In genomic region chr10:114616516-114616915, GRCh38 we compare ENCODE assay signal across 27 cellular contexts. TPM values are rescaled to one million over a fixed set of nuclear protein-coding genes. Genes with fewer than 3 reads are reported as not detected.
DNase-seq lines count a peak whose midpoint lies in the region; ATAC-seq, FAIRE-seq and TF ChIP-seq lines count a peak whose summit lies in the region.
"Had no signal": no experiment of that assay in that cellular context is flagged by ENCODE, and none has a peak within 500 bp of the region (broad histone marks: within the 10 kb centered on the region; RNA-seq: fewer than 3 reads in every experiment).

No MANE protein-coding gene starts in this region.

- H3K27ac ChIP-seq in right lobe of liver (peak overlapping the region in 2 of 3 donors; percentile 91 to 94), HepG2 (ENCODE audit: extremely low read length, insufficient read depth, low read length) (no peak overlapping the region), IMR-90 (ENCODE audit: insufficient read depth, low read length) (no peak overlapping the region), H1 (ENCODE audit: low read depth, low read length) (no peak overlapping the region), subcutaneous abdominal adipose tissue (ENCODE audit: low read depth, low read length) (peak overlapping the region; percentile 37)
- H3K27ac ChIP-seq: SJSA1 had no signal

- TF ChIP-seq CTCF in right lobe of liver (IDR thresholded peaks at IDR 0.05) (no peak), HepG2 (CRISPR knock-in tag; IDR thresholded peaks at IDR 0.05) (no peak), IMR-90 (conservative IDR thresholded peaks at IDR 0.05; ENCODE audit: low read depth, low read length) (no peak), H1 (IDR thresholded peaks at IDR 0.05; ENCODE audit: control extremely low read depth in 1 of 3, insufficient read depth in 1 of 3, low read depth in 1 of 3, low read length in 3 of 3) (no peak)

- H3K27me3 ChIP-seq in right lobe of liver (no peaks in the 10 kb centered on the region), HepG2 (ENCODE audit: control insufficient read depth in 1 of 2, insufficient read depth in 2 of 2, low read length in 2 of 2) (no peaks in the 10 kb centered on the region), IMR-90 (ENCODE audit: control insufficient read depth, insufficient read depth, low read length) (peaks cover 15% of the 10 kb centered on the region), H1 (replicated peaks in 1 of 4; ENCODE audit: control insufficient read depth in 3 of 4, extremely low read depth in 1 of 4, insufficient read depth in 3 of 4, low read length in 3 of 4) (no peaks in the 10 kb centered on the region; a peak in 1 of 7 replicates), subcutaneous abdominal adipose tissue (ENCODE audit: control insufficient read depth in 5 of 5, insufficient read depth in 4 of 5, low read length in 5 of 5) (no peaks in the 10 kb centered on the region)
- H3K27me3 ChIP-seq: SJSA1 had no signal

- in situ Hi-C loops in HepG2 (cut with HindIII; ENCODE audit: extremely low pct_ligation_motif_present, low pct_unique_long_range_greater_than_20kb) = no loop called here
- in situ Hi-C loops in IMR-90 (cut with MboI; ENCODE audit: low sequenced_read_pairs) = no loop called here

- H3K4me3 ChIP-seq in right lobe of liver = no peak overlapping the region
- H3K4me3 ChIP-seq in HepG2 (replicated peaks in 1 of 3; ENCODE audit: insufficient read depth in 1 of 3, low read depth in 2 of 3, low read length in 3 of 3) = no peak overlapping the region
- H3K4me3 ChIP-seq in IMR-90 (ENCODE audit: insufficient read depth, low read depth, low read length) = no peak overlapping the region
- no peak overlapping the region for H3K4me3 ChIP-seq in H1 (ENCODE audit: extremely low read depth in 1 of 4, insufficient read depth in 2 of 4, low read depth in 3 of 4, low read length in 4 of 4)
- H3K4me3 ChIP-seq in subcutaneous abdominal adipose tissue (ENCODE audit: low read depth in 1 of 5, low read length in 5 of 5) = no peak overlapping the region
- H3K4me3 ChIP-seq: GM12878, SJSA1 had no signal

- dilution Hi-C loops in IMR-90 (cut with HindIII; ENCODE audit: low sequenced_read_pairs, unreplicated experiment) = no loop called here

- intact Hi-C loops in right lobe of liver (cut with DNase I) (no loop called here), HepG2 (cut with micrococcal nuclease; ENCODE audit: unreplicated experiment) (no loop called here), IMR-90 (cut with micrococcal nuclease) (no loop called here)

- 0 out of 2 replicates have a peak overlapping the region, but pooled peaks have one; percentile 12 for H2BK12ac ChIP-seq in H1 (ENCODE audit: low read depth, low read length)

- H3K14ac ChIP-seq in IMR-90 (replicated peaks; ENCODE audit: low read depth, low read length) (no peak overlapping the region), H1 (ENCODE audit: insufficient read length) (no peak overlapping the region)

- FAIRE-seq in HepG2 (lab: Jason Lieb, UNC) = no peak
- FAIRE-seq in H1 (lab: Jason Lieb, UNC) = no peak
- FAIRE-seq: A204.1, GM12878, HTR-8/SVneo had no signal

- 100% methylated on average over 4 of the region's 4 CpGs for WGBS in right lobe of liver (ENCODE audit: insufficient coverage, low coverage, low lambda C conversion rate, missing lambda C conversion rate)
- WGBS in HepG2 (ENCODE audit: low lambda C conversion rate) = 70% methylated on average over 4 of the region's 4 CpGs
- WGBS in IMR-90 (ENCODE audit: extremely low coverage in 2 of 2, insufficient read length in 1 of 2), 2 experiments = no CpG with 5 or more reads among the region's 4 CpGs
- WGBS in H1 (ENCODE audit: extremely low coverage in 1 of 2, insufficient coverage in 1 of 2, insufficient read length in 1 of 2, insufficient replicate concordance in 2 of 2, low coverage in 1 of 2, low lambda C conversion rate in 2 of 2, missing lambda C conversion rate in 1 of 2), 2 experiments = 93% methylated on average over 4 of the region's 4 CpGs; no CpG with 5 or more reads in 1 of the 2 experiments

- no peak overlapping the region for H2BK15ac ChIP-seq in IMR-90 (ENCODE audit: low read depth, low read length)
- H2BK15ac ChIP-seq in H1 (ENCODE audit: low read length) = no peak overlapping the region

- H3K23ac ChIP-seq in IMR-90 (ENCODE audit: low read depth, low read length) (no peak overlapping the region), H1 (ENCODE audit: insufficient read length) (no peak overlapping the region)

- POLR2A ChIA-PET in HepG2 (lab: Yijun Ruan, JAX) (interaction anchor here (1.6 kb wide), 1 partner anchor 15 kb away, joined by 4 read pairs; no protein-coding TSS in a partner anchor), IMR-90 (lab: Charles Lee; ENCODE audit: unreplicated experiment) (no interaction called here), H1 (lab: Charles Lee; ENCODE audit: partially characterized antibody) (no interaction called here)

- no peak for TF ChIP-seq POLR2A in right lobe of liver (IDR thresholded peaks at IDR 0.05)
- TF ChIP-seq POLR2A in HepG2 (IDR thresholded peaks at IDR 0.05; ENCODE audit: insufficient read depth in 1 of 2, low read depth in 2 of 2, low read length in 2 of 2) = no peak
- no peak for TF ChIP-seq POLR2A in IMR-90 (IDR thresholded peaks at IDR 0.05; ENCODE audit: low read depth, low read length)
- no peak for TF ChIP-seq POLR2A in H1 (IDR thresholded peaks at IDR 0.05; ENCODE audit: control extremely low read depth in 1 of 2, low read depth in 2 of 2, low read length in 2 of 2)

- no peak overlapping the region for H2AFZ ChIP-seq in HepG2 (ENCODE audit: low read length)
- H2AFZ ChIP-seq in IMR-90 (replicated peaks; ENCODE audit: low read length, poor library complexity) = no peak overlapping the region
- no peak overlapping the region for H2AFZ ChIP-seq in H1 (ENCODE audit: low read length)

- H2BK120ac ChIP-seq in IMR-90 (ENCODE audit: low read depth, low read length) = no peak overlapping the region
- H2BK120ac ChIP-seq in H1 (replicated peaks; ENCODE audit: low read depth, low read length) = no peak overlapping the region

- H3K9me3 ChIP-seq in right lobe of liver (no peaks in the 10 kb centered on the region), HepG2 (ENCODE audit: low read length) (no peaks in the 10 kb centered on the region), IMR-90 (ENCODE audit: control insufficient read depth, insufficient read depth, low read length) (no peaks in the 10 kb centered on the region), H1 (ENCODE audit: insufficient read depth in 2 of 2, low read depth in 1 of 2, low read length in 1 of 2) (no peaks in the 10 kb centered on the region), subcutaneous abdominal adipose tissue (ENCODE audit: control insufficient read depth in 5 of 5, low read length in 5 of 5) (no peaks in the 10 kb centered on the region)
- H3K9me3 ChIP-seq: SJSA1 had no signal

- H3K4me1 ChIP-seq in right lobe of liver (peaks cover 0 to 34% (median 15%) of the 10 kb centered on the region in 4 donors), HepG2 (ENCODE audit: insufficient read depth, low read length) (peaks cover 30% of the 10 kb centered on the region), IMR-90 (ENCODE audit: control insufficient read depth, insufficient read depth, low read length) (0 out of 2 replicates have a peak, but pooled peaks cover 2% of the 10 kb centered on the region), H1 (replicated peaks in 1 of 4; ENCODE audit: control insufficient read depth in 3 of 4, insufficient read depth in 4 of 4, low read length in 3 of 4) (no peaks in the 10 kb centered on the region), subcutaneous abdominal adipose tissue (ENCODE audit: control insufficient read depth in 5 of 5, insufficient read depth in 5 of 5, low read length in 5 of 5) (peaks cover 0 to 45% (median 20%) of the 10 kb centered on the region in 5 donors)

- no peak overlapping the region for H3K56ac ChIP-seq in IMR-90 (ENCODE audit: extremely low read depth, insufficient read depth, low read length)
- H3K56ac ChIP-seq in H1 (replicated peaks; ENCODE audit: insufficient read length, low read depth, low read length) = no peak overlapping the region

- H2BK20ac ChIP-seq in IMR-90 (ENCODE audit: low read depth, low read length) = no peak overlapping the region
- H2BK20ac ChIP-seq in H1 (ENCODE audit: low read length) = no peak overlapping the region

- H3K4ac ChIP-seq in IMR-90 (ENCODE audit: low read depth, low read length) = no peak overlapping the region
- H3K4ac ChIP-seq in H1 (replicated peaks; ENCODE audit: insufficient read length, low read depth, low read length) = no peak overlapping the region

- no peak overlapping the region for H4K8ac ChIP-seq in IMR-90 (ENCODE audit: low read depth in 2 of 2, low read length in 2 of 2)
- no peak overlapping the region for H4K8ac ChIP-seq in H1 (ENCODE audit: extremely low read depth, insufficient read depth, low read length)

- no peak overlapping the region for H2AK5ac ChIP-seq in IMR-90 (ENCODE audit: low read depth, low read length)
- no peak overlapping the region for H2AK5ac ChIP-seq in H1 (ENCODE audit: low read depth, low read length)

- H3K18ac ChIP-seq in IMR-90 (ENCODE audit: low read depth, low read length) (peak overlapping the region; percentile 31; the same call in 1 of the 2 replicates), H1 (ENCODE audit: extremely low read depth, low read length) (no peak overlapping the region)

- no peaks in the 10 kb centered on the region for H4K20me1 ChIP-seq in HepG2 (ENCODE audit: insufficient read depth, low read length)
- H4K20me1 ChIP-seq in IMR-90 (ENCODE audit: insufficient read depth, low read length) = no peaks in the 10 kb centered on the region
- H4K20me1 ChIP-seq in H1 (replicated peaks in 1 of 2; ENCODE audit: control insufficient read depth in 1 of 2, insufficient read depth in 2 of 2, low read length in 2 of 2) = no peaks in the 10 kb centered on the region

- no peak overlapping the region for H4K91ac ChIP-seq in IMR-90 (ENCODE audit: insufficient read depth, low read depth, low read length)
- H4K91ac ChIP-seq in H1 (replicated peaks; ENCODE audit: insufficient read length, low read length) = no peak overlapping the region

- no peak overlapping the region for H4K5ac ChIP-seq in IMR-90 (ENCODE audit: low read depth, low read length)
- H4K5ac ChIP-seq in H1 (ENCODE audit: insufficient read length, low read depth, low read length) = no peak overlapping the region

- no peaks in the 10 kb centered on the region for H3K79me2 ChIP-seq in HepG2 (ENCODE audit: insufficient read depth, low read length)
- H3K79me2 ChIP-seq in H1 (ENCODE audit: control insufficient read depth in 1 of 2, insufficient read depth in 2 of 2, low read length in 2 of 2) = no peaks in the 10 kb centered on the region

- CTCF ChIA-PET in HepG2 (lab: Yijun Ruan, JAX; ENCODE audit: low intra/inter-chr PET ratio, low total read pairs) (no interaction called here), IMR-90 (lab: Yijun Ruan, JAX) (no interaction called here), H1 (lab: Charles Lee; ENCODE audit: partially characterized antibody) (interaction anchor here (0.6 to 2.4 kb wide), 5 partner anchors 8 to 79 kb away, joined by 3 to 8 read pairs (median 5); no protein-coding TSS in a partner anchor)

- H3K79me1 ChIP-seq in IMR-90 (ENCODE audit: low read depth in 1 of 2, low read length in 2 of 2) (no peaks in the 10 kb centered on the region), H1 (ENCODE audit: low read depth, low read length) (no peaks in the 10 kb centered on the region)

- H3K36me3 ChIP-seq in right lobe of liver = no peaks in the 10 kb centered on the region
- no peaks in the 10 kb centered on the region for H3K36me3 ChIP-seq in HepG2 (replicated peaks in 1 of 2; ENCODE audit: control insufficient read depth in 1 of 2, insufficient read depth in 2 of 2, low read length in 2 of 2)
- no peaks in the 10 kb centered on the region for H3K36me3 ChIP-seq in IMR-90 (ENCODE audit: control insufficient read depth, insufficient read depth, low read length)
- no peaks in the 10 kb centered on the region for H3K36me3 ChIP-seq in H1 (ENCODE audit: control insufficient read depth in 2 of 4, insufficient read depth in 4 of 4, low read length in 3 of 4)
- peaks cover 0 to 5% (median 3%) of the 10 kb centered on the region in 5 donors for H3K36me3 ChIP-seq in subcutaneous abdominal adipose tissue (ENCODE audit: control insufficient read depth in 5 of 5, insufficient read depth in 5 of 5, low read length in 5 of 5)

- TF ChIP-seq EP300 in HepG2 (IDR thresholded peaks at IDR 0.05; ENCODE audit: low read depth in 2 of 2, low read length in 2 of 2) (no peak), HepG2 (CRISPR knock-in tag; IDR thresholded peaks at IDR 0.05; ENCODE audit: borderline replicate concordance) (no peak), H1 (IDR thresholded peaks at IDR 0.05; ENCODE audit: borderline replicate concordance in 1 of 2, low read depth in 2 of 2, low read length in 2 of 2) (no peak)

- ATAC-seq in right lobe of liver = no peak
- no peak for ATAC-seq in HepG2
- ATAC-seq in IMR-90 (ENCODE audit: low read depth) = no peak
- ATAC-seq in HG02763 (IDR thresholded peaks at IDR 0.05; ENCODE audit: unreplicated experiment) = no peak
- ATAC-seq in HG03196 (IDR thresholded peaks at IDR 0.05; ENCODE audit: unreplicated experiment) = no peak
- ATAC-seq: T-cell had no signal

- DNase-seq in right lobe of liver (no peak), HepG2 (ENCODE audit: low spot score) (no peak), IMR-90 (peak; percentile 31), H1 (ENCODE audit: low read depth in 1 of 2, low spot score in 2 of 2) (no peak), NCI-H345 treated with DMSO at 0.1 percent for 48 hours (lab: John Stamatoyannopoulos, UW; ENCODE audit: unreplicated experiment) (no peak)
- DNase-seq: C1 segment of cervical spinal cord; CD4-positive, alpha-beta memory T cell; COR-L47; EL; GDM1; KG1; NCI-H1092; NCI-H1436; NCI-H187; NCI-H2171 treated with DMSO at 0.1 percent for 48 hours; NCI-H345; NCI-H524; NCI-H748 treated with DMSO at 0.1 percent for 48 hours; Right ventricle myocardium superior; T-cell had no signal

- no TSS peak for BruUV-seq in HepG2 (replicated peaks; lab: Mats Ljungman, UMichigan)
- no TSS peak for BruUV-seq in IMR-90 (replicated peaks; lab: Mats Ljungman, UMichigan)

- H3K4me2 ChIP-seq in HepG2 (ENCODE audit: low read depth, low read length) (no peak overlapping the region), IMR-90 (ENCODE audit: low read depth, low read length) (no peak overlapping the region), H1 (ENCODE audit: insufficient read depth in 1 of 2, low read depth in 2 of 2, low read length in 2 of 2) (no peak overlapping the region)

- H3K9ac ChIP-seq in HepG2 (ENCODE audit: insufficient read depth, low read depth, low read length) (no peak overlapping the region), IMR-90 (ENCODE audit: low read depth, low read length) (no peak overlapping the region), H1 (replicated peaks in 1 of 4; ENCODE audit: extremely low read depth in 1 of 4, low read depth in 3 of 4, low read length in 3 of 4) (no peak overlapping the region), subcutaneous abdominal adipose tissue (ENCODE audit: low read length in 5 of 5) (no peak overlapping the region)

- TF ChIP-seq RAD21 in HepG2 (CRISPR knock-in tag; IDR thresholded peaks at IDR 0.05) (no peak), IMR-90 (IDR thresholded peaks at IDR 0.05; ENCODE audit: low read length) (no peak), H1 (IDR thresholded peaks at IDR 0.05 in 1 of 2, conservative IDR thresholded peaks at IDR 0.05 in 1 of 2; ENCODE audit: low read depth in 2 of 2, low read length in 2 of 2) (no peak)

- H3K23me2 ChIP-seq in H1 (ENCODE audit: low read depth, low read length) = no peaks in the 10 kb centered on the region

- H2BK5ac ChIP-seq in IMR-90 (ENCODE audit: low read depth, low read length, poor library complexity, severe bottlenecking) = no peak overlapping the region
- no peak overlapping the region for H2BK5ac ChIP-seq in H1 (ENCODE audit: low read depth, low read length)

- no peak overlapping the region for H2AK9ac ChIP-seq in IMR-90 (replicated peaks; ENCODE audit: low read depth, low read length, poor library complexity)

- peaks cover 5% of the 10 kb centered on the region for H3K9me1 ChIP-seq in IMR-90 (ENCODE audit: insufficient read depth, low read length)

RNA-seq across cellular contexts. Expression of gene ABLIM1, which starts 41.6 kb away (rescaled TPM):
- total RNA-seq in right lobe of liver (10 to 100 TPM; 38.8 to 76.5 (median 50.6) TPM), HepG2 (2016; rRNA removed; fragmentation: Illumina TruSeq; extraction: Trizol) (59.4 and 98.7 TPM in 2 replicates), IMR-90 (2012; rRNA removed) (9.9 and 11.1 TPM in 2 replicates)
- total RNA-seq in HepG2 (2016; cell fraction: cytosol; rRNA removed; fragmentation: Illumina TruSeq; extraction: Trizol; ENCODE audit: low read depth) = 9.8 and 11.3 TPM in 2 replicates
- total RNA-seq in HepG2 (2016; cell fraction: insoluble cytoplasmic fraction; rRNA removed; fragmentation: Illumina TruSeq; extraction: Trizol) = 58.9 and 89.3 TPM in 2 replicates
- 46.0 and 48.9 TPM in 2 replicates for total RNA-seq in HepG2 (2016; cell fraction: membrane; rRNA removed; fragmentation: Illumina TruSeq; extraction: Trizol)
- total RNA-seq in HepG2 (2016; cell fraction: nucleus; rRNA removed; fragmentation: Illumina TruSeq; extraction: Trizol) = 51.3 and 54.7 TPM in 2 replicates
- polyA plus RNA-seq in HepG2 (2011; rRNA removed) (68.6 and 92.7 TPM in 2 replicates), IMR-90 (2012; rRNA removed) (7.7 and 8.1 TPM in 2 replicates), H1 (2011; rRNA removed) (51.7 and 62.6 TPM in 2 replicates)
- polyA plus RNA-seq in HepG2 (2011; cell fraction: cytosol; rRNA removed) = 71.2 and 78.6 TPM in 2 replicates
- 66.0 and 78.5 TPM in 2 replicates for polyA plus RNA-seq in HepG2 (2011; cell fraction: nucleus; rRNA removed)
- polyA plus RNA-seq in HepG2 (2012) = 35.3 and 56.8 TPM in 2 replicates
- polyA plus RNA-seq in HepG2 (2016; cell fraction: cytosol; fragmentation: Illumina TruSeq; extraction: Trizol; ENCODE audit: low read depth) = 4.3 and 5.3 TPM in 2 replicates
- polyA plus RNA-seq in HepG2 (2016; cell fraction: insoluble cytoplasmic fraction; fragmentation: Illumina TruSeq; extraction: Trizol; ENCODE audit: low read depth) = 63.3 and 64.1 TPM in 2 replicates
- 17.7 and 19.0 TPM in 2 replicates for polyA plus RNA-seq in HepG2 (2016; cell fraction: membrane; fragmentation: Illumina TruSeq; extraction: Trizol; ENCODE audit: low read depth)
- 43.5 and 44.5 TPM in 2 replicates for polyA plus RNA-seq in HepG2 (2016; cell fraction: nucleus; fragmentation: Illumina TruSeq; extraction: Trizol; ENCODE audit: insufficient read depth, low read depth)
- polyA minus RNA-seq in HepG2 (2011; rRNA and poly(A)+ RNA removed; ENCODE audit: low replicate concordance) = 156 and 220 TPM in 2 replicates
- 57.6 and 88.5 TPM in 2 replicates for polyA minus RNA-seq in HepG2 (2011; cell fraction: cytosol; rRNA and poly(A)+ RNA removed)
- 98.6 and 111 TPM in 2 replicates for polyA minus RNA-seq in HepG2 (2011; cell fraction: nucleus; rRNA and poly(A)+ RNA removed)
- 2.7 and 6.9 TPM in 2 replicates for polyA plus RNA-seq in IMR-90 (2012; cell fraction: cytosol; rRNA removed)
- polyA plus RNA-seq in IMR-90 (2012; cell fraction: nucleus; rRNA removed; ENCODE audit: low replicate concordance) = 10.3 and 22.7 TPM in 2 replicates
- 51.2 and 52.1 TPM in 2 replicates for total RNA-seq in H1 (2021; fragmentation: NEBNext Ultra II Directional; extraction: Animal tissue kit (Norgen Biotek cat#: 25700))
- 47.8 TPM for polyA plus RNA-seq in H1 (2011; cell fraction: cytosol; rRNA removed)
- 52.0 TPM for polyA plus RNA-seq in H1 (2011; cell fraction: nucleus; rRNA removed)
- polyA plus RNA-seq in H1 (2012, experiment 1 of 2) = 21.9 to 32.8 TPM (median 29.3 TPM) in 4 replicates
- 3.3 TPM for polyA plus RNA-seq in H1 (2012, experiment 2 of 2)
- polyA plus RNA-seq in H1 (2013, experiment 1 of 2) = 31.2 TPM
- polyA plus RNA-seq in H1 (2013, experiment 2 of 2) = 33.9 TPM
- polyA minus RNA-seq in H1 (2011; rRNA and poly(A)+ RNA removed) = 90.3 and 144 TPM in 2 replicates
- polyA minus RNA-seq in H1 (2011; cell fraction: cytosol; rRNA and poly(A)+ RNA removed) = 36.0 TPM
- polyA minus RNA-seq in H1 (2011; cell fraction: nucleus; rRNA and poly(A)+ RNA removed) = 71.3 TPM

Comparison
In these comparisons a context has a peak if more than half of its experiments do, and no peak if none do; other contexts are left out.
1. H3K27ac ChIP-seq: peak in right lobe of liver (2 of 3) and subcutaneous abdominal adipose tissue (single experiment); none in HepG2 (single experiment), IMR-90 (single experiment) and H1 (single experiment).